ENCODE assay signal across 9 cellular contexts in the genomic region with DNA sequence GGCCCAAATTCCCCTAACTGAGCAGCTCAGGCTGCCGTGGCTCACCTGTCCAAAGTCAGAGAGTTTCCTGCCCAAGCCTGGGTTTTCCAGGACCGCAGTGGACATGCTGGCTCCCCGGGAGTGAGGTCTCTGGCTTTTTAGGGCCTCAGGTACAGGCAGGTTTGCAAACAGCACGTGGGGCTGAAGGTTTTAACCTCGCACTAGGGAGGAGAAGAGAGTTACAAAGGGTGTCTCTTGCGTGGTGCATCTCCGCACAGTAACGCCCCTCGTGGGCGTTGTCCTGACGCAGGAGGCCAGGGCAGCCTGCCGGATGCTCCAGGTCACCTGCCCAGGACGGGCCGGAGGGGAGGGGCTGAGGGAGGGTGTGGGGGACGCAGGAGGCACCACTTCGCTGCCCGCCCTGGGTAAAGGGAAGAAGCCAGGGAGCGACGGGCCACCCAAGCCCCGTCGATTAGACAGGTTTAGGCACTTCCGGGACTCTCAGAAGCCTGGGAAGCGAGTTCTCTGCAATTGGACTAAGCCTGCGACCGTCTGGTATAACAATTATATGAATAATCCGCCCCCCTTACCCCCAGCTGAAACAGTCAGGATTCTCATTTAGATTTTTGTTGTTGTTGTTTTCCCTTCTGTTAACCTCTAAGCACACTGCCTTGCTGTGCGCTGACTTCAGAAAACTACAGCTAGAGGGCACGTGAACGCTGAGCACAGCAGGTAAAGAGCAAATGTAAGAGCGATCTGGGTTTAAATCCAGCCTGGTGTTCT. TPM values are rescaled to one million over a fixed set of nuclear protein-coding genes. Genes with fewer than 3 reads are reported as not detected.
DNase-seq lines count a peak whose midpoint lies in the region; ATAC-seq and TF ChIP-seq lines count a peak whose summit lies in the region.
"Had no signal": no experiment of that assay in that cellular context is flagged by ENCODE, and none has a peak within 500 bp of the region (broad histone marks: within the 10 kb centered on the region; RNA-seq: fewer than 3 reads in every experiment).

A gene (minus strand): TSS at position 219 of the 762 bp plus-strand sequence. CDS start 114 bp downstream, at position 105.

- H3K27ac ChIP-seq in duodenal mucosa (ENCODE audit: low read depth, low read length): no peak within 1 kb of the TSS

- H3K9ac ChIP-seq in duodenal mucosa (ENCODE audit: low read depth in 1 of 2, low read length in 2 of 2): peak within 1 kb of the TSS in 1 of 2 donors; percentile 39

- no peaks in the 10 kb centered on the region for H3K36me3 Mint-ChIP-seq in progenitor cell of endocrine pancreas (ENCODE audit: insufficient read depth)

- peaks cover 33% of the 10 kb centered on the region for H3K4me1 Mint-ChIP-seq in progenitor cell of endocrine pancreas (ENCODE audit: low read depth)

- H3K36me3 ChIP-seq in duodenal mucosa (ENCODE audit: control insufficient read depth in 1 of 2, insufficient read depth in 2 of 2, low read length in 2 of 2): no peaks in the 10 kb centered on the region

- peak within 1 kb of the TSS; percentile 54 to 60 for H3K4me3 ChIP-seq in duodenal mucosa (ENCODE audit: low read depth in 1 of 2, low read length in 2 of 2)

- peaks cover 0 to 12% of the 10 kb centered on the region in 2 donors for H3K27me3 ChIP-seq in duodenal mucosa (ENCODE audit: control insufficient read depth in 1 of 2, insufficient read depth in 2 of 2, low read length in 2 of 2)

- no peaks in the 10 kb centered on the region for H3K9me3 Mint-ChIP-seq in progenitor cell of endocrine pancreas (ENCODE audit: low read depth)
- H3K9me3 Mint-ChIP-seq: dendritic cell treated with granulocyte-macrophage colony-stimulating factor and Interleukin-4, amounts not matched to agents 40 ng/mL and 50 ng/mL, for 4 days had no signal

- peak within 1 kb of the TSS; percentile 65 for H3K27ac Mint-ChIP-seq in progenitor cell of endocrine pancreas
- H3K27ac Mint-ChIP-seq: dendritic cell treated with granulocyte-macrophage colony-stimulating factor and Interleukin-4, amounts not matched to agents 40 ng/mL and 50 ng/mL, for 4 days had no signal

- H3K4me1 ChIP-seq in duodenal mucosa (ENCODE audit: control insufficient read depth in 1 of 2, insufficient read depth in 2 of 2, low read length in 2 of 2): peaks cover 0 to 9% of the 10 kb centered on the region in 2 donors

- peak; percentile 41 for TF ChIP-seq CTCF in progenitor cell of endocrine pancreas (IDR thresholded peaks at IDR 0.05; ENCODE audit: unreplicated experiment)

- peaks cover 14% of the 10 kb centered on the region for H3K27me3 Mint-ChIP-seq in progenitor cell of endocrine pancreas

- H3K9me3 ChIP-seq in duodenal mucosa (ENCODE audit: control insufficient read depth in 1 of 2, low read length in 2 of 2): no peaks in the 10 kb centered on the region

- DNase-seq in DMS53 (lab: John Stamatoyannopoulos, UW) (peak; percentile 99), NCI-H774 (lab: John Stamatoyannopoulos, UW) (peak; percentile 79), progenitor cell of endocrine pancreas (ENCODE audit: low spot score, unreplicated experiment) (peak; percentile 17), NCI-H1436 (lab: John Stamatoyannopoulos, UW) (no peak), DMS79 treated with DMSO at 0.1 percent for 48 hours (lab: John Stamatoyannopoulos, UW) (no peak), GOT3 (lab: John Stamatoyannopoulos, UW) (no peak)

- ATAC-seq in GM21515 (IDR thresholded peaks at IDR 0.05; ENCODE audit: unreplicated experiment): peak; percentile 54

- peak within 1 kb of the TSS; percentile 59 for H3K4me3 Mint-ChIP-seq in progenitor cell of endocrine pancreas (ENCODE audit: low read depth)
- H3K4me3 Mint-ChIP-seq: dendritic cell treated with granulocyte-macrophage colony-stimulating factor and Interleukin-4, amounts not matched to agents 40 ng/mL and 50 ng/mL, for 4 days had no signal

RNA-seq across cellular contexts. Expression of the gene that starts here (rescaled TPM):
- total RNA-seq in progenitor cell of endocrine pancreas: 15.8 and 17.4 TPM in 2 replicates

Comparison
In these comparisons a context has a peak if more than half of its experiments do, and no peak if none do; other contexts are left out.
1. DNase-seq: peak in DMS53 (single experiment), NCI-H774 (single experiment) and progenitor cell of endocrine pancreas (single experiment); none in NCI-H1436 (single experiment), DMS79 treated with DMSO at 0.1 percent for 48 hours (single experiment) and GOT3 (single experiment).